In the genomic region with DNA sequence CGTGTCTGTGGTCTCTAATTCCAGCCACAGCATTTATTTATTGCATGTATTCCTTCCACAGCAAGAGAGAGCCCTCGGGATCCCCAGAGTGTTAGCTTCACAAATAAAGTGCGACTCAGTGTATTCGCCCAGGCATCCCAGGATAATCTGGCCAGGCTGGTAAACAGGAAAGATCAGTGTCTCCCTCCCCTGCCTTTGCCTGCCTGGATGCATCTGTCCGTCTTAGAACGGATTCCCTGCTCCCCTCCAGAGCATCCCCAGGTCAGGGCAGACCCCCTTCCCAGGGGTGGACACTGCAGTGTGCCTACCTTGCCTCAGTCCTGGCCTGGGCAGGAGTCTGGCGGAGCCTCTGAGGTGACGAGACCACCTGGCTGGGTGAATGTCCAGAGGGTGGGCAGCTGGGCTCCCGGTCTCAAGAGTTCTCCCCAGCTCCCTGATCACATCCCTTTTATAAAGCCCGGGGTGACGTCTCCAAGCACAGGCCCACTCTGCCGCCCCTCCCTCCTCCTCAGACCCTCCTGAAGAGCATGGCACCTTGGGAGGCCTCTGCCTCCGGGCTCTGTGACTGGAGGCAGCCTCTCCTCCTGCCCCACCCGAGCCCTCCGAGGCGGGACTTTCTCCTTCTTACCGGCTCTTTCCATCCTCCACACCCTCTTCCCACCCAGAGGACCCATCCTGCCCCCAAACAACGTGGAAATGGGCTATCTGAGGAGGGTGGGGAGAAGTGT, we compare ENCODE assay signal across 2 cellular contexts.
TF ChIP-seq lines count a peak whose summit lies in the region.

A gene with protein sequence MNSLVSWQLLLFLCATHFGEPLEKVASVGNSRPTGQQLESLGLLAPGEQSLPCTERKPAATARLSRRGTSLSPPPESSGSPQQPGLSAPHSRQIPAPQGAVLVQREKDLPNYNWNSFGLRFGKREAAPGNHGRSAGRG (minus strand): TSS at position 424 of the 728 bp plus-strand sequence. CDS start 3,615 bp downstream, outside the sequence.

TF ChIP-seq in IMR-90, 13 proteins besides CTCF, POLR2A, EP300 and RAD21:
- TF ChIP-seq SMC3 (IDR thresholded peaks at IDR 0.05; ENCODE audit: low read depth, low read length) (no peak), RCOR1 (IDR thresholded peaks at IDR 0.05; ENCODE audit: insufficient replicate concordance, low read length) (no peak), MAFK (IDR thresholded peaks at IDR 0.05; ENCODE audit: low read depth, low read length) (no peak), CHD1 (IDR thresholded peaks at IDR 0.05; ENCODE audit: low read depth, low read length) (no peak), RFX5 (IDR thresholded peaks at IDR 0.05; ENCODE audit: low read depth, low read length) (no peak), CEBPB (IDR thresholded peaks at IDR 0.05; ENCODE audit: low read depth, low read length) (no peak), NFE2L2 (IDR thresholded peaks at IDR 0.05; ENCODE audit: low read depth, low read length) (no peak), MAZ (IDR thresholded peaks at IDR 0.05; ENCODE audit: borderline replicate concordance, low read depth, low read length) (no peak), MXI1 (IDR thresholded peaks at IDR 0.05; ENCODE audit: borderline replicate concordance, low read depth, low read length) (no peak), FOS (IDR thresholded peaks at IDR 0.05; ENCODE audit: low read depth, low read length) (no peak), BHLHE40 (IDR thresholded peaks at IDR 0.05; ENCODE audit: low read depth, low read length) (no peak)
- TF ChIP-seq, protein P1, sequence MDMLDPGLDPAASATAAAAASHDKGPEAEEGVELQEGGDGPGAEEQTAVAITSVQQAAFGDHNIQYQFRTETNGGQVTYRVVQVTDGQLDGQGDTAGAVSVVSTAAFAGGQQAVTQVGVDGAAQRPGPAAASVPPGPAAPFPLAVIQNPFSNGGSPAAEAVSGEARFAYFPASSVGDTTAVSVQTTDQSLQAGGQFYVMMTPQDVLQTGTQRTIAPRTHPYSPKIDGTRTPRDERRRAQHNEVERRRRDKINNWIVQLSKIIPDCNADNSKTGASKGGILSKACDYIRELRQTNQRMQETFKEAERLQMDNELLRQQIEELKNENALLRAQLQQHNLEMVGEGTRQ (IDR thresholded peaks at IDR 0.05; ENCODE audit: low read depth, low read length): no peak
- TF ChIP-seq, protein P2, sequence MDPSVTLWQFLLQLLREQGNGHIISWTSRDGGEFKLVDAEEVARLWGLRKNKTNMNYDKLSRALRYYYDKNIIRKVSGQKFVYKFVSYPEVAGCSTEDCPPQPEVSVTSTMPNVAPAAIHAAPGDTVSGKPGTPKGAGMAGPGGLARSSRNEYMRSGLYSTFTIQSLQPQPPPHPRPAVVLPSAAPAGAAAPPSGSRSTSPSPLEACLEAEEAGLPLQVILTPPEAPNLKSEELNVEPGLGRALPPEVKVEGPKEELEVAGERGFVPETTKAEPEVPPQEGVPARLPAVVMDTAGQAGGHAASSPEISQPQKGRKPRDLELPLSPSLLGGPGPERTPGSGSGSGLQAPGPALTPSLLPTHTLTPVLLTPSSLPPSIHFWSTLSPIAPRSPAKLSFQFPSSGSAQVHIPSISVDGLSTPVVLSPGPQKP (IDR thresholded peaks at IDR 0.05; ENCODE audit: borderline replicate concordance, low read depth, low read length): no peak

TF ChIP-seq in endothelial cell of umbilical vein, 7 proteins besides CTCF, POLR2A, EP300 and RAD21:
- no peak for TF ChIP-seq GATA2 (IDR thresholded peaks at IDR 0.05; ENCODE audit: insufficient read depth, insufficient read length, low read depth, low read length)
